Comparison of ENCODE assay signal across 7 cellular contexts in the genomic region with DNA sequence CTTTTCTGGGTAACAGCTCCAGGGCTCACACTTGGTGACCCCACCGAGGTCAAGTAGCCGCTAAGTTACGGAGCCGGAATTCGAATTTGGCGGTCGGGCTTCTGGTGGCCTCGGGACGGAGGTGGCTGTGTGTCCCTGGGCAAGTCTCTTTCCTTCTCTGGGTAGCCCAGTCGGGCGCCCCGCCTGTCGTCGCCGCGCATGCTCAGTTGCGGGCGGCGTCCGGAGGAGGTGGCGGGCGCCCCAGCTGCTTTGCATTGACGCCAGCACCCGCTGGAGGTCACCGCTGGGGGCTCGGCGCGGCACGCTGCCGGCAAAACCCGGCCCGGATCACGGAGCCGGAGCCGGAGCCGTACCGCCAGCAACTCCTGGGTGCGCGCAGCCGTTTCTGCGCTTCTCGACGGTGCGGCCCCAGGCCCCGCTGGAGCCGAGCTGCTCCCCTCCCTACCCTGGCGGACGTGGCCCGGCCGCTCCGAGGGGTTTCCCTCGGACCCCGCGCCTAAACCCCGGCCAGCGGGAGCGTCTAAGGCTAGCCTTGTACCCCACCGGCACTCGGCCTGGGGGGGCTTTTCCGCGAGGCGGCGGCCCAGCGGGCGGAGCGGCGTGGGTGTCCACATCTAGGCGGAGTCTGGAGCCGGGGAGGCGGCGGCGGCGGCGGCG. TPM values are rescaled to one million over a fixed set of nuclear protein-coding genes. Genes with fewer than 3 reads are reported as not detected.
A peak's percentile ranks its signal among the peaks of the same experiment; 100 is the strongest.
DNase-seq lines count a peak whose midpoint lies in the region; ATAC-seq lines count a peak whose summit lies in the region.

No MANE protein-coding gene starts in this region.

- ATAC-seq in GM18502 (IDR thresholded peaks at IDR 0.05; ENCODE audit: poor library complexity, unreplicated experiment) (peak; percentile 69), HG02938 (IDR thresholded peaks at IDR 0.05; ENCODE audit: unreplicated experiment) (peak; percentile 62), sciatic nerve (peak; percentile 96)

- peak overlapping the region; percentile 95 for H3K4me3 Mint-ChIP-seq in T-helper 2 cell treated with Interferon-gamma antibody and Interleukin-4, amounts not matched to agents 5 μg/mL and 100 μg/mL, for 36 hours

- peaks cover 3% of the 10 kb centered on the region for H3K36me3 Mint-ChIP-seq in T-helper 2 cell treated with Interferon-gamma antibody and Interleukin-4, amounts not matched to agents 5 μg/mL and 100 μg/mL, for 36 hours (ENCODE audit: low read depth)

- peaks cover 30% of the 10 kb centered on the region for H3K4me1 Mint-ChIP-seq in T-helper 2 cell treated with Interferon-gamma antibody and Interleukin-4, amounts not matched to agents 5 μg/mL and 100 μg/mL, for 36 hours (ENCODE audit: low read depth)

- DNase-seq in NCI-H1694 treated with DMSO at 0.1 percent for 48 hours (lab: John Stamatoyannopoulos, UW): peak; percentile 79
- peak; percentile 97 for DNase-seq in T-helper 2 cell treated with Interferon-gamma antibody and Interleukin-4, amounts not matched to agents 5 μg/mL and 100 μg/mL, for 36 hours (ENCODE audit: low spot score)
- peak; percentile 99 for DNase-seq in astrocyte of the hippocampus (ENCODE audit: low read depth, low spot score)
- DNase-seq in iPS DF 19.7 (ENCODE audit: low read depth, low spot score): peak; percentile 70
- peak; percentile 96 for DNase-seq in sciatic nerve (ENCODE audit: low spot score)

- intact Hi-C loops in sciatic nerve (cut with DNase I): no loop called here

- peaks cover 19% of the 10 kb centered on the region for H3K27me3 Mint-ChIP-seq in T-helper 2 cell treated with Interferon-gamma antibody and Interleukin-4, amounts not matched to agents 5 μg/mL and 100 μg/mL, for 36 hours (ENCODE audit: low read depth)

- peak overlapping the region; percentile 92 for H3K27ac Mint-ChIP-seq in T-helper 2 cell treated with Interferon-gamma antibody and Interleukin-4, amounts not matched to agents 5 μg/mL and 100 μg/mL, for 36 hours

- H3K9me3 Mint-ChIP-seq in T-helper 2 cell treated with Interferon-gamma antibody and Interleukin-4, amounts not matched to agents 5 μg/mL and 100 μg/mL, for 36 hours: no peaks in the 10 kb centered on the region

RNA-seq across cellular contexts. Expression of a gene that starts 0.5 kb away (rescaled TPM):
- total RNA-seq in sciatic nerve: 71.4 TPM

Comparison
In these comparisons a context has a peak if more than half of its experiments do, and no peak if none do; other contexts are left out.
1. Peak in every context shown above with its lines: DNase-seq and ATAC-seq.